In genomic region chr10:43393606-43394360, GRCh38 we compare ENCODE assay signal across 10 cellular contexts. TPM values are rescaled to one million over a fixed set of nuclear protein-coding genes. Genes with fewer than 3 reads are reported as not detected.
DNase-seq lines count a peak whose midpoint lies in the region; ATAC-seq and TF ChIP-seq lines count a peak whose summit lies in the region.
"Had no signal": no experiment of that assay in that cellular context is flagged by ENCODE, and none has a peak within 500 bp of the region (broad histone marks: within the 10 kb centered on the region; RNA-seq: fewer than 3 reads in every experiment).

No MANE protein-coding gene starts in this region.

- H3K4me1 Mint-ChIP-seq in CD8-positive, alpha-beta T cell (ENCODE audit: low read depth): peaks cover 73% of the 10 kb centered on the region
- H3K4me1 Mint-ChIP-seq in activated CD4-positive, alpha-beta memory T cell treated with anti-CD3 and anti-CD28 coated beads for 36 hours (ENCODE audit: low read depth): peaks cover 62% of the 10 kb centered on the region

- no peaks in the 10 kb centered on the region for H3K27me3 ChIP-seq in CD8-positive, alpha-beta T cell (ENCODE audit: insufficient read depth, low read length)
- H3K27me3 ChIP-seq in HUES48 (ENCODE audit: control insufficient read depth, insufficient read depth, low read length): no peaks in the 10 kb centered on the region
- no peaks in the 10 kb centered on the region for H3K27me3 ChIP-seq in mesendoderm (ENCODE audit: insufficient read depth, low read length, poor library complexity)
- no peaks in the 10 kb centered on the region for H3K27me3 ChIP-seq in left ventricle myocardium inferior (ENCODE audit: low read depth)
- H3K27me3 ChIP-seq in right atrium auricular region: no peaks in the 10 kb centered on the region
- H3K27me3 ChIP-seq: heart right ventricle had no signal

- intact Hi-C loops in CD8-positive, alpha-beta T cell (cut with DNase I, micrococcal nuclease): loop anchor here (1.0 to 2.0 kb wide), 2 partner anchors 31 to 36 kb away; no protein-coding TSS in a partner anchor
- intact Hi-C loops in activated CD4-positive, alpha-beta memory T cell treated with anti-CD3 and anti-CD28 coated beads for 36 hours (cut with micrococcal nuclease): loop anchor here (10.0 kb wide), 1 partner anchor 759 kb away; the partner anchor contains the start of gene ZNF33B
- intact Hi-C loops in left ventricle myocardium inferior (cut with micrococcal nuclease): loop anchor here (5.0 kb wide), 1 partner anchor 44 kb away; the partner anchor contains the start of gene ZNF487

- H3K9ac ChIP-seq in HUES48 (ENCODE audit: low read depth, low read length): no peak overlapping the region
- H3K9ac ChIP-seq in mesendoderm (ENCODE audit: low read length): peak overlapping the region; percentile 35

- H3K36me3 ChIP-seq in CD8-positive, alpha-beta T cell (ENCODE audit: insufficient read depth, low read length): peaks cover 17% of the 10 kb centered on the region
- H3K36me3 ChIP-seq in HUES48 (ENCODE audit: control insufficient read depth, insufficient read depth, low read length) (peaks cover 68% of the 10 kb centered on the region), mesendoderm (ENCODE audit: control insufficient read depth, insufficient read depth, low read length) (peaks cover 13% of the 10 kb centered on the region), left ventricle myocardium inferior (peaks cover 58% of the 10 kb centered on the region), right atrium auricular region (peaks cover 57% of the 10 kb centered on the region)

- peaks cover 77% of the 10 kb centered on the region for H3K79me2 ChIP-seq in mesendoderm (ENCODE audit: control insufficient read depth, insufficient read depth, low read length)

- H3K18ac ChIP-seq in mesendoderm (ENCODE audit: low read length): no peak overlapping the region

- CTCF ChIA-PET in CD8-positive, alpha-beta T cell (lab: Charles Lee): interaction anchor here (1.3 kb wide), 1 partner anchor 100 kb away, joined by 3 read pairs; no protein-coding TSS in a partner anchor
- CTCF ChIA-PET in activated CD4-positive, alpha-beta memory T cell treated with anti-CD3 and anti-CD28 coated beads for 36 hours (lab: Charles Lee): interaction anchor here (1.1 to 1.2 kb wide), 2 partner anchors 12 to 68 kb away, joined by 3 read pairs; no protein-coding TSS in a partner anchor

- DNase-seq in CD8-positive, alpha-beta T cell: no peak
- DNase-seq in activated CD4-positive, alpha-beta memory T cell treated with anti-CD3 and anti-CD28 coated beads for 36 hours: no peak
- DNase-seq in mesendoderm (no peak), UCSD-AML1 (lab: John Stamatoyannopoulos, UW; ENCODE audit: unreplicated experiment) (no peak), left ventricle myocardium inferior (no peak), right atrium auricular region (ENCODE audit: low spot score) (no peak)
- DNase-seq: heart right ventricle, NCI-H1092 treated with DMSO at 0.1 percent for 48 hours had no signal

- no peak overlapping the region for H4K5ac ChIP-seq in mesendoderm (ENCODE audit: low read length)

- H3K4me3 ChIP-seq in CD8-positive, alpha-beta T cell (ENCODE audit: low read depth, low read length): no peak overlapping the region
- H3K4me3 ChIP-seq in HUES48 (ENCODE audit: low read depth, low read length) (no peak overlapping the region), mesendoderm (ENCODE audit: low read length) (no peak overlapping the region), left ventricle myocardium inferior (no peak overlapping the region), right atrium auricular region (no peak overlapping the region)
- H3K4me3 ChIP-seq: heart right ventricle had no signal

- POLR2A ChIA-PET in CD8-positive, alpha-beta T cell (lab: Charles Lee): interaction anchor here (0.6 to 1.0 kb wide), 4 partner anchors 12 to 69 kb away, joined by 3 to 4 read pairs (median 4); partner anchors contain the start of gene ZNF487
- POLR2A ChIA-PET in activated CD4-positive, alpha-beta memory T cell treated with anti-CD3 and anti-CD28 coated beads for 36 hours (lab: Charles Lee): interaction anchor here (0.7 to 3.4 kb wide), 6 partner anchors 9 to 26 kb away, joined by 3 to 22 read pairs (median 8); no protein-coding TSS in a partner anchor

- H4K8ac ChIP-seq in mesendoderm (ENCODE audit: low read depth, low read length): no peak overlapping the region

- no peak for TF ChIP-seq CTCF in CD8-positive, alpha-beta T cell (IDR thresholded peaks at IDR 0.05)
- TF ChIP-seq CTCF in left ventricle myocardium inferior (IDR thresholded peaks at IDR 0.05; ENCODE audit: borderline replicate concordance): no peak
- TF ChIP-seq CTCF in right atrium auricular region (IDR thresholded peaks at IDR 0.05): no peak

- H3K79me1 ChIP-seq in mesendoderm (ENCODE audit: low read length): peaks cover 18% of the 10 kb centered on the region

- H3K23ac ChIP-seq in mesendoderm (ENCODE audit: low read length): no peak overlapping the region

- H2AK5ac ChIP-seq in mesendoderm (ENCODE audit: low read length): no peak overlapping the region

- H2BK5ac ChIP-seq in mesendoderm (ENCODE audit: low read length): no peak overlapping the region

- no peak overlapping the region for H2BK15ac ChIP-seq in mesendoderm (replicated peaks; ENCODE audit: low read depth)

- H3K9me3 ChIP-seq in CD8-positive, alpha-beta T cell (ENCODE audit: low read length): no peaks in the 10 kb centered on the region
- H3K9me3 ChIP-seq in HUES48 (ENCODE audit: control insufficient read depth, insufficient read depth, low read length) (no peaks in the 10 kb centered on the region), left ventricle myocardium inferior (replicated peaks) (no peaks in the 10 kb centered on the region), right atrium auricular region (no peaks in the 10 kb centered on the region)
- H3K9me3 ChIP-seq: heart right ventricle had no signal

- no CpG with 5 or more reads among the region's 3 CpGs for WGBS in mesendoderm (ENCODE audit: extremely low coverage, insufficient coverage, low lambda C conversion rate)

- no peaks in the 10 kb centered on the region for H3K27me3 Mint-ChIP-seq in CD8-positive, alpha-beta T cell (ENCODE audit: low read depth)
- H3K27me3 Mint-ChIP-seq in activated CD4-positive, alpha-beta memory T cell treated with anti-CD3 and anti-CD28 coated beads for 36 hours: no peaks in the 10 kb centered on the region

- H3K27ac ChIP-seq in CD8-positive, alpha-beta T cell (ENCODE audit: low read depth, low read length): no peak overlapping the region
- H3K27ac ChIP-seq in HUES48 (ENCODE audit: low read depth, low read length): peak overlapping the region; percentile 33
- H3K27ac ChIP-seq in mesendoderm (ENCODE audit: low read depth, low read length): no peak overlapping the region
- H3K27ac ChIP-seq in left ventricle myocardium inferior (replicated peaks): no peak overlapping the region
- no peak overlapping the region for H3K27ac ChIP-seq in right atrium auricular region

- H3K4me2 ChIP-seq in mesendoderm (ENCODE audit: low read length): no peak overlapping the region

- H3K4me3 Mint-ChIP-seq in CD8-positive, alpha-beta T cell: no peak overlapping the region
- peak overlapping the region; percentile 22 for H3K4me3 Mint-ChIP-seq in activated CD4-positive, alpha-beta memory T cell treated with anti-CD3 and anti-CD28 coated beads for 36 hours

- H3K56ac ChIP-seq in mesendoderm (ENCODE audit: low read length): peak overlapping the region; percentile 63

- peaks cover 45% of the 10 kb centered on the region for H3K4me1 ChIP-seq in CD8-positive, alpha-beta T cell (ENCODE audit: insufficient read depth, low read length)
- peaks cover 13% of the 10 kb centered on the region for H3K4me1 ChIP-seq in HUES48 (ENCODE audit: control insufficient read depth, insufficient read depth, low read length)
- peaks cover 7% of the 10 kb centered on the region for H3K4me1 ChIP-seq in mesendoderm (ENCODE audit: control insufficient read depth, low read depth, low read length)
- peaks cover 85% of the 10 kb centered on the region for H3K4me1 ChIP-seq in left ventricle myocardium inferior
- H3K4me1 ChIP-seq in right atrium auricular region: peaks cover 0 to 47% of the 10 kb centered on the region in 2 donors

- peak overlapping the region; percentile 97 for H3K27ac Mint-ChIP-seq in CD8-positive, alpha-beta T cell
- peak overlapping the region; percentile 100 for H3K27ac Mint-ChIP-seq in activated CD4-positive, alpha-beta memory T cell treated with anti-CD3 and anti-CD28 coated beads for 36 hours

- no peaks in the 10 kb centered on the region for H3K9me3 Mint-ChIP-seq in CD8-positive, alpha-beta T cell
- no peaks in the 10 kb centered on the region for H3K9me3 Mint-ChIP-seq in activated CD4-positive, alpha-beta memory T cell treated with anti-CD3 and anti-CD28 coated beads for 36 hours

- no peak overlapping the region for H2BK120ac ChIP-seq in mesendoderm (ENCODE audit: low read depth, low read length)

- peaks cover 74% of the 10 kb centered on the region for H3K36me3 Mint-ChIP-seq in CD8-positive, alpha-beta T cell
- H3K36me3 Mint-ChIP-seq in activated CD4-positive, alpha-beta memory T cell treated with anti-CD3 and anti-CD28 coated beads for 36 hours: peaks cover 87% of the 10 kb centered on the region

- no peak for ATAC-seq in CD8-positive, alpha-beta T cell
- no peak for ATAC-seq in HG02870 (IDR thresholded peaks at IDR 0.05; ENCODE audit: unreplicated experiment)
- ATAC-seq: heart right ventricle had no signal

- H3K4ac ChIP-seq in mesendoderm (ENCODE audit: low read depth, low read length): no peak overlapping the region

RNA-seq across cellular contexts. Expression of gene HNRNPF, which starts 15.2 kb away (rescaled TPM):
- 10 to 100 TPM; 83.4 to 86.9 TPM for total RNA-seq in CD8-positive, alpha-beta T cell
- 100 to 1,000 TPM; 504 to 518 TPM for total RNA-seq in activated CD4-positive, alpha-beta memory T cell treated with anti-CD3 and anti-CD28 coated beads for 36 hours
- polyA plus RNA-seq in mesendoderm (2013, experiment 1 of 2): 258 TPM
- 258 TPM for polyA plus RNA-seq in mesendoderm (2013, experiment 2 of 2)
- 70.5 TPM for total RNA-seq in left ventricle myocardium inferior
- 10 to 100 TPM; 57.8 to 78.7 TPM for total RNA-seq in right atrium auricular region

RNA-seq across cellular contexts. Expression of gene FXYD4, which starts 22.3 kb away (rescaled TPM):
- total RNA-seq in CD8-positive, alpha-beta T cell: not detected
- not detected for total RNA-seq in activated CD4-positive, alpha-beta memory T cell treated with anti-CD3 and anti-CD28 coated beads for 36 hours
- polyA plus RNA-seq in mesendoderm (2013, experiment 1 of 2): not detected
- polyA plus RNA-seq in mesendoderm (2013, experiment 2 of 2): 0.13 TPM
- total RNA-seq in left ventricle myocardium inferior (not detected), right atrium auricular region (not detected)
- polyA plus RNA-seq: heart right ventricle had no signal

RNA-seq across cellular contexts. Expression of gene ZNF487, which starts 43.1 kb away (rescaled TPM):
- total RNA-seq in CD8-positive, alpha-beta T cell: 1 to 10 TPM; 7.3 to 8.9 TPM
- total RNA-seq in activated CD4-positive, alpha-beta memory T cell treated with anti-CD3 and anti-CD28 coated beads for 36 hours: 1 to 10 TPM; 2.2 to 2.6 TPM
- polyA plus RNA-seq in mesendoderm (2013, experiment 1 of 2): 1.2 TPM
- 1.1 TPM for polyA plus RNA-seq in mesendoderm (2013, experiment 2 of 2)
- total RNA-seq in left ventricle myocardium inferior: 2.2 TPM
- 1 to 10 TPM; 3.9 to 4.9 TPM for total RNA-seq in right atrium auricular region
